Comparison of ENCODE assay signal across 1 cellular context in the genomic region with DNA sequence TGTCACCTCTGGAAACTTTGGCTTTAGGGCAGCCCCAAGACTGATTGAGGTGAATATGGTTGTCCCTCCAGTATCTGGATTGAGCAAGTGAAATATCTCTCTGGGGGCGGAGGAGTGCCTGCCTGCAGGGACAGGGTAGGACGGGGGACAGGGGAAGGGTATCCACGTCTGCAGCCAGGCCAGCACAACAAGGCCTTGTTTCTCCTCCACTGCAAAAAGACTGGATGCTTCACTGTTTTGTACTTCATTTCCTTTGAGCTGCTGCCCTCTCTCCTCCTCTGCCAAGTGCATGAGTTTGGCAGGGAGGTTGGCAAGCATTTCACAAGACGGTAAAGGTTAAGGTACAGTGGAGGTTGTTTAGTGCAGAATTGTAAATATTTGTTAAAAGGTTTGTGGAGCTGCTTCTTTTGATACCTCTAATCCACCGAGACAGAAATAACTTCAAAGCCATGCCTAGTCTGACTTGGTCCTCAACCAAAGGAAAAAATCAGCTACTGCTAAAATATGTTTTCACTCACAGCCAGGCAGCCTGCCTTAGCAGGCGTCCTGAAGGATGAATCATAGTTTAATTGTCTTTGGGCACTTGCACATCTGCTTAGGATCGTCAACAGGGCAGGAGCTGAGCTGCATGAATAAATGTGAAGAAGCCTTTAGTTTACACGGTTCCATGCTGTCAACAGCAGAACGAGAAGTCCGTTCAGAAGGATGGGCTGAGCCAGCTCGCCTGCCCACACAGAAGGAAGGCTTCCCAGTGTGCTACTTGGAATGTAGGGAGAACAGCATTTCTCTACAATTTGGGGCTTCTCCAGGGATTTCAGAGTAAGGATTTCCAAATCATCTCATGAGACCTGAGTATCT.
TF ChIP-seq lines count a peak whose summit lies in the region.

No MANE protein-coding gene starts in this region.

TF ChIP-seq in HepG2, 621 proteins besides CTCF, POLR2A, EP300 and RAD21 (continued from another document and continues in another):
- peak; percentile 100 for TF ChIP-seq HDAC2 (CRISPR knock-in tag; IDR thresholded peaks at IDR 0.05)
- TF ChIP-seq KAT8 (CRISPR knock-in tag; IDR thresholded peaks at IDR 0.05) = peak; percentile 95
- TF ChIP-seq ZNF773 (CRISPR knock-in tag; IDR thresholded peaks at IDR 0.05; ENCODE audit: borderline replicate concordance) = no peak
- TF ChIP-seq RARA (CRISPR knock-in tag; IDR thresholded peaks at IDR 0.05) = peak; percentile 97
- TF ChIP-seq ZNF451 (CRISPR knock-in tag; IDR thresholded peaks at IDR 0.05) = no peak
- TF ChIP-seq, protein P1, sequence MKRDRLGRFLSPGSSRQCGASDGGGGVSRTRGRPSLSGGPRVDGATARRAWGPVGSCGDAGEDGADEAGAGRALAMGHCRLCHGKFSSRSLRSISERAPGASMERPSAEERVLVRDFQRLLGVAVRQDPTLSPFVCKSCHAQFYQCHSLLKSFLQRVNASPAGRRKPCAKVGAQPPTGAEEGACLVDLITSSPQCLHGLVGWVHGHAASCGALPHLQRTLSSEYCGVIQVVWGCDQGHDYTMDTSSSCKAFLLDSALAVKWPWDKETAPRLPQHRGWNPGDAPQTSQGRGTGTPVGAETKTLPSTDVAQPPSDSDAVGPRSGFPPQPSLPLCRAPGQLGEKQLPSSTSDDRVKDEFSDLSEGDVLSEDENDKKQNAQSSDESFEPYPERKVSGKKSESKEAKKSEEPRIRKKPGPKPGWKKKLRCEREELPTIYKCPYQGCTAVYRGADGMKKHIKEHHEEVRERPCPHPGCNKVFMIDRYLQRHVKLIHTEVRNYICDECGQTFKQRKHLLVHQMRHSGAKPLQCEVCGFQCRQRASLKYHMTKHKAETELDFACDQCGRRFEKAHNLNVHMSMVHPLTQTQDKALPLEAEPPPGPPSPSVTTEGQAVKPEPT (CRISPR knock-in tag; IDR thresholded peaks at IDR 0.05; ENCODE audit: low read depth) = peak; percentile 88; the same call in 1 of the 2 replicates
- peak; percentile 100 for TF ChIP-seq SALL1 (CRISPR knock-in tag; IDR thresholded peaks at IDR 0.05)
- peak; percentile 94 for TF ChIP-seq ZNF781 (CRISPR knock-in tag; IDR thresholded peaks at IDR 0.05; ENCODE audit: borderline replicate concordance, not compliant biosample characterization)
- TF ChIP-seq ZNF20 (CRISPR knock-in tag; IDR thresholded peaks at IDR 0.05) = no peak; the same call in 1 of the 2 replicates
- peak; percentile 73 for TF ChIP-seq YY1 (IDR thresholded peaks at IDR 0.05; ENCODE audit: insufficient read depth, insufficient replicate concordance, low read depth, low read length)
- TF ChIP-seq ZNF432 (CRISPR knock-in tag; IDR thresholded peaks at IDR 0.05; ENCODE audit: borderline replicate concordance) = no peak
- TF ChIP-seq NRL (CRISPR knock-in tag; IDR thresholded peaks at IDR 0.05; ENCODE audit: borderline replicate concordance) = no peak; the same call in 1 of the 2 replicates
- no peak for TF ChIP-seq PAWR (CRISPR knock-in tag; IDR thresholded peaks at IDR 0.05; ENCODE audit: borderline replicate concordance)
- TF ChIP-seq, protein P2, sequence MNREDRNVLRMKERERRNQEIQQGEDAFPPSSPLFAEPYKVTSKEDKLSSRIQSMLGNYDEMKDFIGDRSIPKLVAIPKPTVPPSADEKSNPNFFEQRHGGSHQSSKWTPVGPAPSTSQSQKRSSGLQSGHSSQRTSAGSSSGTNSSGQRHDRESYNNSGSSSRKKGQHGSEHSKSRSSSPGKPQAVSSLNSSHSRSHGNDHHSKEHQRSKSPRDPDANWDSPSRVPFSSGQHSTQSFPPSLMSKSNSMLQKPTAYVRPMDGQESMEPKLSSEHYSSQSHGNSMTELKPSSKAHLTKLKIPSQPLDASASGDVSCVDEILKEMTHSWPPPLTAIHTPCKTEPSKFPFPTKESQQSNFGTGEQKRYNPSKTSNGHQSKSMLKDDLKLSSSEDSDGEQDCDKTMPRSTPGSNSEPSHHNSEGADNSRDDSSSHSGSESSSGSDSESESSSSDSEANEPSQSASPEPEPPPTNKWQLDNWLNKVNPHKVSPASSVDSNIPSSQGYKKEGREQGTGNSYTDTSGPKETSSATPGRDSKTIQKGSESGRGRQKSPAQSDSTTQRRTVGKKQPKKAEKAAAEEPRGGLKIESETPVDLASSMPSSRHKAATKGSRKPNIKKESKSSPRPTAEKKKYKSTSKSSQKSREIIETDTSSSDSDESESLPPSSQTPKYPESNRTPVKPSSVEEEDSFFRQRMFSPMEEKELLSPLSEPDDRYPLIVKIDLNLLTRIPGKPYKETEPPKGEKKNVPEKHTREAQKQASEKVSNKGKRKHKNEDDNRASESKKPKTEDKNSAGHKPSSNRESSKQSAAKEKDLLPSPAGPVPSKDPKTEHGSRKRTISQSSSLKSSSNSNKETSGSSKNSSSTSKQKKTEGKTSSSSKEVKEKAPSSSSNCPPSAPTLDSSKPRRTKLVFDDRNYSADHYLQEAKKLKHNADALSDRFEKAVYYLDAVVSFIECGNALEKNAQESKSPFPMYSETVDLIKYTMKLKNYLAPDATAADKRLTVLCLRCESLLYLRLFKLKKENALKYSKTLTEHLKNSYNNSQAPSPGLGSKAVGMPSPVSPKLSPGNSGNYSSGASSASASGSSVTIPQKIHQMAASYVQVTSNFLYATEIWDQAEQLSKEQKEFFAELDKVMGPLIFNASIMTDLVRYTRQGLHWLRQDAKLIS (CRISPR knock-in tag; IDR thresholded peaks at IDR 0.05) = no peak
- TF ChIP-seq ZNF296 (CRISPR knock-in tag; conservative IDR thresholded peaks at IDR 0.05) = no peak
- peak; percentile 100 for TF ChIP-seq MEF2D (CRISPR knock-in tag; IDR thresholded peaks at IDR 0.05)
- TF ChIP-seq ZNF468 (CRISPR knock-in tag; IDR thresholded peaks at IDR 0.05) = no peak
- TF ChIP-seq ZBTB40 (IDR thresholded peaks at IDR 0.05) = no peak
- peak; percentile 83; the same call in 1 of the 2 replicates for TF ChIP-seq ZBTB40 (CRISPR knock-in tag; IDR thresholded peaks at IDR 0.05)
- peak; percentile 65 for TF ChIP-seq RBFOX2 (IDR thresholded peaks at IDR 0.05; ENCODE audit: low read depth, low read length)
- no peak for TF ChIP-seq ZNF724P (CRISPR knock-in tag; IDR thresholded peaks at IDR 0.05; ENCODE audit: borderline replicate concordance)
- peak; percentile 70; the same call in 1 of the 2 replicates for TF ChIP-seq KDM5A (IDR thresholded peaks at IDR 0.05; ENCODE audit: borderline replicate concordance, low read length)
- TF ChIP-seq ZNF362 (CRISPR knock-in tag; IDR thresholded peaks at IDR 0.05; ENCODE audit: borderline replicate concordance) = peak; percentile 89
- TF ChIP-seq CCAR2 (optimal IDR thresholded peaks at IDR 0.05; ENCODE audit: low read depth, low read length) = peak; percentile 10
- TF ChIP-seq ZNF891 (CRISPR knock-in tag; IDR thresholded peaks at IDR 0.05) = no peak
- no peak for TF ChIP-seq NFIB (CRISPR knock-in tag; IDR thresholded peaks at IDR 0.05; ENCODE audit: borderline replicate concordance)
- TF ChIP-seq POLR2AphosphoS2 (IDR thresholded peaks at IDR 0.05; ENCODE audit: low read depth, low read length) = no peak
- TF ChIP-seq THRA (CRISPR knock-in tag; IDR thresholded peaks at IDR 0.05; ENCODE audit: borderline replicate concordance) = peak; percentile 95
- TF ChIP-seq FLYWCH1 (CRISPR knock-in tag; IDR thresholded peaks at IDR 0.05) = peak; percentile 74; the same call in 1 of the 2 replicates
- no peak for TF ChIP-seq SP2 (CRISPR knock-in tag; IDR thresholded peaks at IDR 0.05)
- TF ChIP-seq KDM4B (CRISPR knock-in tag; IDR thresholded peaks at IDR 0.05) = peak; percentile 93
- TF ChIP-seq MIER3 (CRISPR knock-in tag; IDR thresholded peaks at IDR 0.05; ENCODE audit: borderline replicate concordance) = peak; percentile 100
- TF ChIP-seq ISX (CRISPR knock-in tag; conservative IDR thresholded peaks at IDR 0.05) = no peak
- no peak for TF ChIP-seq DZIP1 (CRISPR knock-in tag; IDR thresholded peaks at IDR 0.05)
- TF ChIP-seq ZNF121 (CRISPR knock-in tag; IDR thresholded peaks at IDR 0.05) = peak; percentile 95
- TF ChIP-seq PRMT3 (CRISPR knock-in tag; IDR thresholded peaks at IDR 0.05; ENCODE audit: borderline replicate concordance, low read depth) = peak; percentile 96
- 0 out of 2 replicates have a peak, but pooled peaks have one; percentile 78 for TF ChIP-seq ZNF569 (CRISPR knock-in tag; IDR thresholded peaks at IDR 0.05; ENCODE audit: borderline replicate concordance)
- TF ChIP-seq ZNF225 (CRISPR knock-in tag; IDR thresholded peaks at IDR 0.05) = no peak; the same call in 1 of the 2 replicates
